11 cellular contexts compared by ENCODE assay signal in the genomic region with DNA sequence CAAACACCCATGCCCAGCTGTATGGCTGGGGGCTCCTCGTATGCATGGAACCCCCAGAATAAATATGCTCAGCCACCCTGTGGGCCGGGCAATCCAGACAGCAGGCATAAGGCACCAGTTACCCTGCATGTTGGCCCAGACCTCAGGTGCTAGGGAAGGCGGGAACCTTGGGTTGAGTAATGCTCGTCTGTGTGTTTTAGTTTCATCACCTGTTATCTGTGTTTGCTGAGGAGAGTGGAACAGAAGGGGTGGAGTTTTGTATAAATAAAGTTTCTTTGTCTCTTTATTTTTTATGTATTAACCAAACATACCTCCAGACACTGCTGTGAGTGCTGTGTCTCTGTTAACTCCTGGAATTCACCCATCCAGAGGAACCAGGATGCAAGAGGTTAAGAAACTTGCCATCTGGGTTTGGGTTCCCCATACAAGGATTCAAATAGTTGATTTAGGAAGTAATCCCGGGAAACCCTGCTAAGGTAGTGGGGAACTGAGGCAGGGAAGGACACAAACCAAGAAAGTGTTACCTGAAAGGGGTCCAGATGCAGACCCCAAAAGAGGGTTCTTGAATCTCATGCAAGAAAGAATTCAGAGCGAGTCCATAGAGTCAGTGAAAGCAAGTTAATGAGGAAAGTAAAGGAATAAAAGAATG. TPM values are rescaled to one million over a fixed set of nuclear protein-coding genes. Genes with fewer than 3 reads are reported as not detected.
A peak's percentile ranks its signal among the peaks of the same experiment; 100 is the strongest.
DNase-seq lines count a peak whose midpoint lies in the region; ATAC-seq, FAIRE-seq and TF ChIP-seq lines count a peak whose summit lies in the region.
"Had no signal": no experiment of that assay in that cellular context is flagged by ENCODE, and none has a peak within 500 bp of the region (broad histone marks: within the 10 kb centered on the region; RNA-seq: fewer than 3 reads in every experiment).

No MANE protein-coding gene starts in this region.

- H3K36me3 ChIP-seq in bronchial epithelial cell (ENCODE audit: control insufficient read depth, insufficient read depth, low read length) (peaks cover 17% of the 10 kb centered on the region), neutrophil (peaks cover 54% of the 10 kb centered on the region)

- no peak for FAIRE-seq in bronchial epithelial cell (lab: Jason Lieb, UNC)
- FAIRE-seq: A204.1 had no signal

- ATAC-seq in GM19324 (IDR thresholded peaks at IDR 0.05; ENCODE audit: low FRiP score, unreplicated experiment), result no peak
- ATAC-seq in GM19455 (IDR thresholded peaks at IDR 0.05; ENCODE audit: unreplicated experiment), result no peak

- no peaks in the 10 kb centered on the region for H3K27me3 ChIP-seq in bronchial epithelial cell (ENCODE audit: control insufficient read depth, insufficient read depth, low read length)
- no peaks in the 10 kb centered on the region for H3K27me3 ChIP-seq in neutrophil
- H3K27me3 ChIP-seq: tibial artery had no signal

- H3K27ac ChIP-seq in neutrophil, result peak overlapping the region; percentile 60

- peaks cover 18 to 27% of the 10 kb centered on the region in 2 experiments for H3K4me1 ChIP-seq in neutrophil (ENCODE audit: control insufficient read depth in 1 of 2, insufficient read depth in 1 of 2, low read depth in 1 of 2, low read length in 1 of 2)

- DNase-seq in NCI-H2029 (lab: John Stamatoyannopoulos, UW), result peak; percentile 23
- no peak for DNase-seq in NCI-H2029 treated with DMSO at 0.1 percent for 48 hours (lab: John Stamatoyannopoulos, UW)
- DNase-seq in NCI-H510A (lab: John Stamatoyannopoulos, UW), result peak; percentile 56
- DNase-seq in bronchial epithelial cell (ENCODE audit: low read depth), result peak; percentile 86
- DNase-seq in AG08395 (ENCODE audit: low spot score), result no peak
- DNase-seq: NCI-H2107, tibial artery had no signal

- TF ChIP-seq CTCF in bronchial epithelial cell (IDR thresholded peaks at IDR 0.05; ENCODE audit: insufficient read depth, low read length, severe bottlenecking), result no peak
- no peak for TF ChIP-seq CTCF in neutrophil (IDR thresholded peaks at IDR 0.05)

- H3K4me3 ChIP-seq in bronchial epithelial cell (ENCODE audit: low read depth, low read length) (no peak overlapping the region), neutrophil (ENCODE audit: low read depth in 1 of 2, low read length in 1 of 2) (no peak overlapping the region)
- H3K4me3 ChIP-seq: tibial artery had no signal

- H3K9me3 ChIP-seq in neutrophil, result no peaks in the 10 kb centered on the region
- H3K9me3 ChIP-seq: tibial artery had no signal

RNA-seq across cellular contexts. Expression of a gene that starts 37.4 kb away (rescaled TPM):
- total RNA-seq in bronchial epithelial cell, result not detected in 2 replicates

RNA-seq across cellular contexts. Expression of a gene that starts 50.8 kb away (rescaled TPM):
- 25.8 and 32.9 TPM in 2 replicates for total RNA-seq in bronchial epithelial cell

Comparison
In these comparisons a context has a peak if more than half of its experiments do, and no peak if none do; other contexts are left out.
1. DNase-seq: peak in NCI-H2029 (single experiment), NCI-H510A (single experiment) and bronchial epithelial cell (single experiment); none in NCI-H2029 treated with DMSO at 0.1 percent for 48 hours (single experiment) and AG08395 (single experiment).